Comparison of ENCODE assay signal across 11 cellular contexts in genomic region chr16:71423016-71423415, GRCh38. TPM values are rescaled to one million over a fixed set of nuclear protein-coding genes. Genes with fewer than 3 reads are reported as not detected.
"Had no signal": no experiment of that assay in that cellular context is flagged by ENCODE, and none has a peak within 500 bp of the region (broad histone marks: within the 10 kb centered on the region; RNA-seq: fewer than 3 reads in every experiment).

No MANE protein-coding gene starts in this region.

- H3K4me3 ChIP-seq: GM23248, HAP-1 had no signal

- H3K9ac ChIP-seq: GM23248 had no signal

- H3K36me3 ChIP-seq: HAP-1 had no signal

- H3K27ac ChIP-seq: GM23248, HL-60 had no signal

- ATAC-seq: HCT116, HepG2 had no signal

- H3K4me1 ChIP-seq: HAP-1 had no signal

- H3K9me3 ChIP-seq: HAP-1 had no signal

- DNase-seq: GM23248, GOT3, H7, HFFc6 had no signal

- H2AFZ ChIP-seq: GM23248 had no signal

RNA-seq across cellular contexts. Expression of gene TLE7, which starts 18.8 kb away (rescaled TPM):
- total RNA-seq: GM23248, H4, H7, HepG2, HFFc6, HT1080 had no signal
- polyA plus RNA-seq: GM23248, HepG2, IgD-negative memory B cell had no signal
